17 cellular contexts compared by ENCODE assay signal in the genomic region with DNA sequence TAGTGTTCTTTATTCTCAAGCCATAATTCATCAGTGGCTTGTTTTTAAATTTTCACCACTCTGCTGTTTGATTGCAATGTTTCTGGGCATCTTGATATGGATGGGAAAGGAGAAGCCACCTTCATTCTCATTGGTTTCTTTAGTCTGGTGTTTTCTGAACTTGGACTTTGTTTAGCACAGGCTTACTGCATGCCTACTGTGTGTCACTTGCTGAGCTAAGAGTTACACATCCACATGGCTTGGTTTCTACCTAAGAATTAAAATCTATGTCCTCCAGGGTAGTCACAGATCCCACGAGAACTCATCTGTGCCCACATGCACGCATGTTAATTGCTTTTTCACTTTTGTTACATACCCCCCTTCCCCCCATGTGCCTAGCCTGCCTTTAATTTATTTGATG. TPM values are rescaled to one million over a fixed set of nuclear protein-coding genes. Genes with fewer than 3 reads are reported as not detected.
A peak's percentile ranks its signal among the peaks of the same experiment; 100 is the strongest.
DNase-seq lines count a peak whose midpoint lies in the region; FAIRE-seq and TF ChIP-seq lines count a peak whose summit lies in the region.
"Had no signal": no experiment of that assay in that cellular context is flagged by ENCODE, and none has a peak within 500 bp of the region (broad histone marks: within the 10 kb centered on the region; RNA-seq: fewer than 3 reads in every experiment).

No MANE protein-coding gene starts in this region.

- no peaks in the 10 kb centered on the region for H3K27me3 Mint-ChIP-seq in activated T-cell treated with anti-CD3 and anti-CD28 coated beads, Interleukin-2, amount 50 U/mL, for 24 hours
- H3K27me3 Mint-ChIP-seq: activated CD4-positive, alpha-beta memory T cell treated with anti-CD3 and anti-CD28 coated beads, Interleukin-2, amount 10 ng/mL, durations not matched to agents 7 days and 5 days; naive B cell; stimulated activated naive B cell treated with anti-CD40 and anti-IgM and Interleukin-4, amounts not matched to agents 10 μg/mL and 1 μg/mL and 100 μg/mL, for 72 hours had no signal

- peaks cover 46% of the 10 kb centered on the region for H4K20me1 ChIP-seq in keratinocyte (ENCODE audit: control insufficient read depth, extremely low read depth, insufficient read depth, low read length)

- H3K4me2 ChIP-seq in keratinocyte (ENCODE audit: control insufficient read depth, extremely low read depth, insufficient read depth, low read depth, low read length) = peak overlapping the region; percentile 100

- H3K27me3 ChIP-seq in keratinocyte (ENCODE audit: control insufficient read depth, extremely low read depth, insufficient read depth, low read length) (no peaks in the 10 kb centered on the region), transverse colon (no peaks in the 10 kb centered on the region), MG63 (no peaks in the 10 kb centered on the region), left ventricle myocardium inferior (ENCODE audit: low read depth) (no peaks in the 10 kb centered on the region)
- H3K27me3 ChIP-seq: sigmoid colon had no signal

- H3K36me3 ChIP-seq in keratinocyte (ENCODE audit: control insufficient read depth in 2 of 2, extremely low read depth in 1 of 2, insufficient read depth in 2 of 2, low read length in 2 of 2) (peaks cover 4 to 12% of the 10 kb centered on the region in 2 experiments), transverse colon (no peaks in the 10 kb centered on the region), MG63 (no peaks in the 10 kb centered on the region), left ventricle myocardium inferior (no peaks in the 10 kb centered on the region)
- H3K36me3 ChIP-seq: sigmoid colon had no signal

- no peak for FAIRE-seq in keratinocyte (lab: Jason Lieb, UNC)

- peaks cover 20% of the 10 kb centered on the region for H3K36me3 Mint-ChIP-seq in activated T-cell treated with anti-CD3 and anti-CD28 coated beads, Interleukin-2, amount 50 U/mL, for 24 hours (ENCODE audit: low read depth)

- H3K79me2 ChIP-seq in keratinocyte (ENCODE audit: control insufficient read depth, insufficient read depth, low read length) = peaks cover 91% of the 10 kb centered on the region

- peaks cover 12% of the 10 kb centered on the region for H3K9me3 Mint-ChIP-seq in activated T-cell treated with anti-CD3 and anti-CD28 coated beads, Interleukin-2, amount 50 U/mL, for 24 hours

- in situ Hi-C loops in transverse colon (cut with MboI; ENCODE audit: low pct_ligation_motif_present in 1 of 4, low pct_unique_long_range_greater_than_20kb in 1 of 4, low sequenced_read_pairs in 3 of 4) = no loop called here

- WGBS in transverse colon (ENCODE audit: low coverage in 1 of 2), 2 donors = 71 to 85% methylated on average over 2 of the region's 2 CpGs

- TF ChIP-seq CTCF in VCaP (conservative IDR thresholded peaks at IDR 0.05) (no peak), keratinocyte (optimal IDR thresholded peaks at IDR 0.05 in 1 of 3, IDR thresholded peaks at IDR 0.05 in 1 of 3, conservative IDR thresholded peaks at IDR 0.05 in 1 of 3; ENCODE audit: extremely low read depth in 1 of 3, insufficient read depth in 2 of 3, low read length in 3 of 3) (no peak), transverse colon (IDR thresholded peaks at IDR 0.05) (no peak), left ventricle myocardium inferior (IDR thresholded peaks at IDR 0.05; ENCODE audit: borderline replicate concordance) (no peak)

- H3K9me1 ChIP-seq in keratinocyte (ENCODE audit: control insufficient read depth, extremely low read depth, insufficient read depth, low read length) = peaks cover 2% of the 10 kb centered on the region

- H2AFZ ChIP-seq in keratinocyte (ENCODE audit: control insufficient read depth, low read length) = no peak overlapping the region

- TF ChIP-seq POLR2A in transverse colon (IDR thresholded peaks at IDR 0.05) = no peak

- peak overlapping the region; percentile 83 for H3K27ac ChIP-seq in VCaP
- no peak overlapping the region for H3K27ac ChIP-seq in keratinocyte (ENCODE audit: control insufficient read depth, insufficient read depth, low read length)
- H3K27ac ChIP-seq in transverse colon = peak overlapping the region; percentile 89 to 95 (median 94)
- H3K27ac ChIP-seq in left ventricle myocardium inferior (replicated peaks) = no peak overlapping the region

- dilution Hi-C loops in keratinocyte (cut with MboI; ENCODE audit: extremely low pct_ligation_motif_present, low sequenced_read_pairs) = no loop called here

- no peaks in the 10 kb centered on the region for H3K9me3 ChIP-seq in keratinocyte (ENCODE audit: control insufficient read depth, low read depth, low read length)
- no peaks in the 10 kb centered on the region for H3K9me3 ChIP-seq in transverse colon
- H3K9me3 ChIP-seq in MG63 = no peaks in the 10 kb centered on the region
- H3K9me3 ChIP-seq in left ventricle myocardium inferior (replicated peaks) = no peaks in the 10 kb centered on the region
- H3K9me3 ChIP-seq: sigmoid colon had no signal

- H3K4me1 ChIP-seq in keratinocyte (ENCODE audit: control insufficient read depth, extremely low read depth, insufficient read depth, low read length) = peaks cover 29% of the 10 kb centered on the region
- peaks cover 43 to 75% (median 64%) of the 10 kb centered on the region in 4 donors for H3K4me1 ChIP-seq in transverse colon
- H3K4me1 ChIP-seq in left ventricle myocardium inferior = peaks cover 68% of the 10 kb centered on the region

- H3K4me3 ChIP-seq in keratinocyte (ENCODE audit: control insufficient read depth in 2 of 3, extremely low read depth in 1 of 3, insufficient read depth in 2 of 3, low read depth in 1 of 3, low read length in 3 of 3) (no peak overlapping the region), transverse colon (peak overlapping the region in 1 of 4 donors; percentile 18), MG63 (no peak overlapping the region), left ventricle myocardium inferior (no peak overlapping the region)
- H3K4me3 ChIP-seq: sigmoid colon had no signal

- no peak overlapping the region for H3K4me3 Mint-ChIP-seq in activated T-cell treated with anti-CD3 and anti-CD28 coated beads, Interleukin-2, amount 50 U/mL, for 24 hours
- H3K4me3 Mint-ChIP-seq: activated CD4-positive, alpha-beta memory T cell treated with anti-CD3 and anti-CD28 coated beads, Interleukin-2, amount 10 ng/mL, durations not matched to agents 7 days and 5 days; stimulated activated naive B cell treated with anti-CD40 and anti-IgM and Interleukin-4, amounts not matched to agents 10 μg/mL and 1 μg/mL and 100 μg/mL, for 72 hours had no signal

- peak overlapping the region; percentile 57 for H3K27ac Mint-ChIP-seq in activated T-cell treated with anti-CD3 and anti-CD28 coated beads, Interleukin-2, amount 50 U/mL, for 24 hours
- H3K27ac Mint-ChIP-seq: activated CD4-positive, alpha-beta memory T cell treated with anti-CD3 and anti-CD28 coated beads, Interleukin-2, amount 10 ng/mL, durations not matched to agents 7 days and 5 days had no signal

- peaks cover 80% of the 10 kb centered on the region for H3K4me1 Mint-ChIP-seq in activated T-cell treated with anti-CD3 and anti-CD28 coated beads, Interleukin-2, amount 50 U/mL, for 24 hours (ENCODE audit: low read depth)

- DNase-seq in activated T-cell treated with anti-CD3 and anti-CD28 coated beads, Interleukin-2, amount 50 U/mL, for 24 hours = no peak
- DNase-seq in activated T-cell treated with anti-CD3 and anti-CD28 coated beads, Interleukin-2, amount 50 U/mL, for 48 hours = no peak
- no peak for DNase-seq in keratinocyte (ENCODE audit: low read depth, low spot score)
- DNase-seq in transverse colon = no peak
- DNase-seq in MG63 = no peak
- DNase-seq in left ventricle myocardium inferior = no peak
- DNase-seq in mesenteric fat pad (ENCODE audit: low spot score) = no peak
- DNase-seq: activated CD4-positive, alpha-beta memory T cell treated with anti-CD3 and anti-CD28 coated beads, Interleukin-2, amount 10 ng/mL, durations not matched to agents 7 days and 5 days; activated naive CD4-positive, alpha-beta T cell treated with Interleukin-2 at 50 U/mL for 16 hours; H7; Karpas-422; naive B cell; NCI-H187 treated with DMSO at 0.1 percent for 48 hours; sigmoid colon; stimulated activated naive B cell treated with anti-CD40 and anti-IgM and Interleukin-4, amounts not matched to agents 10 μg/mL and 1 μg/mL and 100 μg/mL, for 72 hours; T-helper 9 cell had no signal

- TF ChIP-seq EP300 in transverse colon (IDR thresholded peaks at IDR 0.05; ENCODE audit: low read depth) = no peak

- intact Hi-C loops in transverse colon (cut with DNase I; ENCODE audit: low total_unique reads) (no loop called here), left ventricle myocardium inferior (cut with micrococcal nuclease) (no loop called here)

- H3K9ac ChIP-seq in keratinocyte (ENCODE audit: control insufficient read depth, extremely low read depth, insufficient read depth, low read length) = peak overlapping the region; percentile 99

RNA-seq across cellular contexts. Expression of a gene that starts 4.6 kb away (rescaled TPM):
- 4.6 to 18.7 TPM (median 5.0 TPM) in 3 replicates for polyA plus RNA-seq in keratinocyte
- polyA plus RNA-seq in keratinocyte (2011; ENCODE audit: low read depth) = 20.1 TPM
- polyA plus RNA-seq in keratinocyte (2011; cell fraction: cytosol; rRNA removed) = 12.3 and 20.2 TPM in 2 replicates
- polyA plus RNA-seq in keratinocyte (2011; cell fraction: nucleus; rRNA removed) = 27.0 and 37.4 TPM in 2 replicates
- 41.8 and 43.5 TPM in 2 replicates for polyA plus RNA-seq in keratinocyte (2012; ENCODE audit: low replicate concordance)
- 22.9 to 114 TPM (median 29.7 TPM) in 3 replicates for polyA minus RNA-seq in keratinocyte
- polyA minus RNA-seq in keratinocyte (2011; cell fraction: cytosol; rRNA and poly(A)+ RNA removed) = 28.2 TPM
- polyA minus RNA-seq in keratinocyte (2011; cell fraction: nucleus; rRNA and poly(A)+ RNA removed) = 33.2 and 59.6 TPM in 2 replicates
- total RNA-seq in transverse colon (10 to 100 TPM; 40.0 to 69.6 (median 47.0) TPM), left ventricle myocardium inferior (11.2 TPM), mesenteric fat pad (68.4 TPM)
- 1.4 and 1.8 TPM in 2 replicates for total RNA-seq in MG63 (2014; rRNA removed; shearing (Covaris generic); ENCODE audit: low replicate concordance)

Comparison
In these comparisons a context has a peak if more than half of its experiments do, and no peak if none do; other contexts are left out.
1. H3K27ac ChIP-seq: peak in VCaP (single experiment) and transverse colon (4 of 4); none in keratinocyte (single experiment) and left ventricle myocardium inferior (single experiment).